Comparison of ENCODE assay signal across 1 cellular context in genomic region chr4:20305976-20306375, GRCh38.
TF ChIP-seq lines count a peak whose summit lies in the region.

No MANE protein-coding gene starts in this region.

TF ChIP-seq in SK-N-SH treated with all-trans-retinoic acid at 6 μM for 48 hours, 23 proteins besides CTCF, POLR2A, EP300 and RAD21 (continued from another document):
- TF ChIP-seq TSHZ2 (CRISPR knock-in tag; IDR thresholded peaks at IDR 0.05) (no peak), POU6F1 (CRISPR knock-in tag; IDR thresholded peaks at IDR 0.05; ENCODE audit: borderline replicate concordance, low read depth) (no peak), CSDC2 (CRISPR knock-in tag; IDR thresholded peaks at IDR 0.05) (no peak), ESRRG (CRISPR knock-in tag; IDR thresholded peaks at IDR 0.05) (no peak), ZNF8 (CRISPR knock-in tag; IDR thresholded peaks at IDR 0.05) (no peak), OSR1 (CRISPR knock-in tag; IDR thresholded peaks at IDR 0.05) (no peak), ZFP30 (CRISPR knock-in tag; IDR thresholded peaks at IDR 0.05) (no peak), ZNF565 (CRISPR knock-in tag; conservative IDR thresholded peaks at IDR 0.05; ENCODE audit: low read depth) (no peak)
- TF ChIP-seq, protein P1, sequence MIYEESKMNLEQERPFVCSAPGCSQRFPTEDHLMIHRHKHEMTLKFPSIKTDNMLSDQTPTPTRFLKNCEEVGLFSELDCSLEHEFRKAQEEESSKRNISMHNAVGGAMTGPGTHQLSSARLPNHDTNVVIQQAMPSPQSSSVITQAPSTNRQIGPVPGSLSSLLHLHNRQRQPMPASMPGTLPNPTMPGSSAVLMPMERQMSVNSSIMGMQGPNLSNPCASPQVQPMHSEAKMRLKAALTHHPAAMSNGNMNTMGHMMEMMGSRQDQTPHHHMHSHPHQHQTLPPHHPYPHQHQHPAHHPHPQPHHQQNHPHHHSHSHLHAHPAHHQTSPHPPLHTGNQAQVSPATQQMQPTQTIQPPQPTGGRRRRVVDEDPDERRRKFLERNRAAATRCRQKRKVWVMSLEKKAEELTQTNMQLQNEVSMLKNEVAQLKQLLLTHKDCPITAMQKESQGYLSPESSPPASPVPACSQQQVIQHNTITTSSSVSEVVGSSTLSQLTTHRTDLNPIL (CRISPR knock-in tag; IDR thresholded peaks at IDR 0.05; ENCODE audit: low read depth) = no peak
